26 cellular contexts compared by ENCODE assay signal in the genomic region with DNA sequence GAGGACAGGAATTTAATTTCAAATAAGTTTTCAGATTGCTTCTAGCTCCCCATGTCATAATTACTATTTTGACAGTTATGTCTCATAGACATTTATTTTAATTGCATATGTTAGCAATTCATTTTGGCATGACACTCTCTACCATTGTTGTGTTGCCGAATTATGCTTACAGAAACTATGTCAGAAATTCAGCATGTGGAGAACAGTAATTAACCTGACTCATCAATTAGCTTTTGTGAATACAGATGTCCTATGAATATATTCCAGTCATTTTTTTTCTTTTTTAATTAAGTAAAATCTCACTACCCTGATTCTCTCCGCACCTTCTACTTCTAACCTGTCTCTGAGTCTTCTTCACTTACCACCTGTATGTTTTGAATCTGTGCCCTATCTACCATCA.
"Had no signal": no experiment of that assay in that cellular context is flagged by ENCODE, and none has a peak within 500 bp of the region (broad histone marks: within the 10 kb centered on the region; RNA-seq: fewer than 3 reads in every experiment).

No MANE protein-coding gene starts in this region.

- H3K4me2 ChIP-seq: neural progenitor cell had no signal

- H3K27ac ChIP-seq: left ventricle myocardium inferior, neural progenitor cell, neutrophil, parathyroid adenoma, right atrium auricular region, skin epidermis, stomach, testis, thyroid gland, transverse colon, upper lobe of left lung, vagina had no signal

- H3K36me3 ChIP-seq: left ventricle myocardium inferior, neural progenitor cell, neutrophil, right atrium auricular region, stomach, thyroid gland, transverse colon, upper lobe of left lung, vagina had no signal

- H3K27me3 ChIP-seq: neutrophil, right atrium auricular region, stomach, testis, thyroid gland, transverse colon, upper lobe of left lung, vagina had no signal

- H3K9me3 ChIP-seq: left ventricle myocardium inferior, neutrophil, right atrium auricular region, stomach, testis, thyroid gland, transverse colon, upper lobe of left lung, vagina had no signal

- H3K4me1 ChIP-seq: left ventricle myocardium inferior, neural progenitor cell, parathyroid adenoma, right atrium auricular region, stomach, testis, thyroid gland, transverse colon, upper lobe of left lung, vagina had no signal

- H3K9ac ChIP-seq: neural progenitor cell, parathyroid adenoma had no signal

- DNase-seq: islet precursor cell; left ventricle myocardium inferior; mesendoderm; naive B cell; natural killer cell; nephron progenitor cell; occipital lobe; stimulated activated CD4-positive, alpha-beta T cell treated with anti-CD3 and anti-CD28 coated beads, Interleukin-12 subunit alpha, Interleukin-12 subunit beta, amount 100 ng/mL, for 4 hours; stimulated activated CD4-positive, alpha-beta T cell treated with anti-CD3 and anti-CD28 coated beads, Interleukin-15, amount 100 ng/mL, for 24 hours; stimulated activated CD4-positive, alpha-beta T cell treated with anti-CD3 and anti-CD28 coated beads, Interleukin-2, amount 100 ng/mL, for 24 hours; stimulated activated CD4-positive, alpha-beta T cell treated with anti-CD3 and anti-CD28 coated beads, Interleukin-4, amount 100 ng/mL, for 1 hour; stimulated activated naive B cell treated with anti-CD40 and anti-IgM and Interleukin-4, amounts not matched to agents 10 μg/mL and 1 μg/mL and 100 μg/mL, for 72 hours; stimulated activated naive CD8-positive, alpha-beta T cell treated with anti-CD3 and anti-CD28 coated beads, Interleukin-15, Interleukin-2, amounts not matched to agents 100 U/mL and 50 U/mL, for 24 hours; stomach; testis; thyroid gland; transverse colon; upper lobe of left lung had no signal

- H3K4me3 ChIP-seq: left ventricle myocardium inferior, lung, neural progenitor cell, right atrium auricular region, skin epidermis, stomach, testis, thyroid gland, transverse colon, upper lobe of left lung, vagina had no signal

- ATAC-seq: natural killer cell; sciatic nerve; stimulated activated naive B cell treated with anti-CD40 and anti-IgM and Interleukin-4, amounts not matched to agents 10 μg/mL and 1 μg/mL and 100 μg/mL, for 72 hours; stimulated activated naive CD8-positive, alpha-beta T cell treated with anti-CD3 and anti-CD28 coated beads, Interleukin-15, Interleukin-2, amounts not matched to agents 100 U/mL and 50 U/mL, for 24 hours had no signal

- H3K79me2 ChIP-seq: parathyroid adenoma had no signal

- H2AFZ ChIP-seq: neural progenitor cell, parathyroid adenoma had no signal
